In the genomic region with DNA sequence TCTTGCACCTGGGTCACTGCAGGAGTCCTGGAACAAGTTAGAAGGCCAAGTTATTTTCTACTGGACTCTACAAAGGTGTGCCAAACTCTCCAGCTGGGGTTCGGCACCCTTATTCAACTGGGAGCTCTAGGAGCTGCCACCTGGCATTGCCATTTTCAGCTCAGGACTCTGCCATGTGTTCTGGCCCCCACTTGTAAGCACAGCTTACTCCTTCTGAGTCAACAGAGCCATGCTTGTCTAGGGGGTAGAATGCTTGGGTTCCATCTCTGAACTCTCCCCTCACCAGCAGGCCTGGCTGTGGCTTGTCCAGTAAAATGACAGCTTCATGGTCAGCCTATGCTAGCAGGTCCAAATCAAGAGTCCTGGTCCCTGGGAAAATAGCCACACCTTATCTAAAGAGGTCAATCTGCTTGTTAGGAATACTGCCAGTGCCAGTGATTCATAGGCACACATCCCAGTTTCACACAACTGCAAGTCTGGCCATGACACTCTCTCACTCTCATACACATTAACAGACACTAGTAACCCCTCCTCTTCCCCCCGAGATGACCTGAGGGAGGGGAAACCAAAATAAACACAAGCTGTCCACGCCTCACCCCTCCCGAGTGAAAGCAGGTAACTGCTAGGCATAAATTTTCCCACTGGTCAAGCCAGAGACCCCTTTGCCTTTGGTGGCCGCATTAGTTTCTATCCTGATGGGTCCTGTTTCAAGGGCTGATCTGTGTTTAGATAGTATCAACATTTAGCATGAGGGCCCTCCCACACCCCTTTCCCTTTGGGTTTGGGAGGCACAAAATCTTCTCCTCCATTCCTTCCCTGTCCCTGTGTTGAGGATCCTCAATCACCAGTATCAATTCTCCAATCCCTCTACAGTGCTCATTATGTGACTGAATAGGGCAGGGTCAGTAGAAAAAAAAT, we compare ENCODE assay signal across 1 cellular context.
A peak's percentile ranks its signal among the peaks of the same experiment; 100 is the strongest.
TF ChIP-seq lines count a peak whose summit lies in the region.

No MANE protein-coding gene starts in this region.

TF ChIP-seq in HepG2, 621 proteins besides CTCF, POLR2A, EP300 and RAD21 (continued from another document and continues in another):
- TF ChIP-seq, protein P1, sequence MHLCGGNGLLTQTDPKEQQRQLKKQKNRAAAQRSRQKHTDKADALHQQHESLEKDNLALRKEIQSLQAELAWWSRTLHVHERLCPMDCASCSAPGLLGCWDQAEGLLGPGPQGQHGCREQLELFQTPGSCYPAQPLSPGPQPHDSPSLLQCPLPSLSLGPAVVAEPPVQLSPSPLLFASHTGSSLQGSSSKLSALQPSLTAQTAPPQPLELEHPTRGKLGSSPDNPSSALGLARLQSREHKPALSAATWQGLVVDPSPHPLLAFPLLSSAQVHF (CRISPR knock-in tag; IDR thresholded peaks at IDR 0.05), result no peak
- TF ChIP-seq, protein P2, sequence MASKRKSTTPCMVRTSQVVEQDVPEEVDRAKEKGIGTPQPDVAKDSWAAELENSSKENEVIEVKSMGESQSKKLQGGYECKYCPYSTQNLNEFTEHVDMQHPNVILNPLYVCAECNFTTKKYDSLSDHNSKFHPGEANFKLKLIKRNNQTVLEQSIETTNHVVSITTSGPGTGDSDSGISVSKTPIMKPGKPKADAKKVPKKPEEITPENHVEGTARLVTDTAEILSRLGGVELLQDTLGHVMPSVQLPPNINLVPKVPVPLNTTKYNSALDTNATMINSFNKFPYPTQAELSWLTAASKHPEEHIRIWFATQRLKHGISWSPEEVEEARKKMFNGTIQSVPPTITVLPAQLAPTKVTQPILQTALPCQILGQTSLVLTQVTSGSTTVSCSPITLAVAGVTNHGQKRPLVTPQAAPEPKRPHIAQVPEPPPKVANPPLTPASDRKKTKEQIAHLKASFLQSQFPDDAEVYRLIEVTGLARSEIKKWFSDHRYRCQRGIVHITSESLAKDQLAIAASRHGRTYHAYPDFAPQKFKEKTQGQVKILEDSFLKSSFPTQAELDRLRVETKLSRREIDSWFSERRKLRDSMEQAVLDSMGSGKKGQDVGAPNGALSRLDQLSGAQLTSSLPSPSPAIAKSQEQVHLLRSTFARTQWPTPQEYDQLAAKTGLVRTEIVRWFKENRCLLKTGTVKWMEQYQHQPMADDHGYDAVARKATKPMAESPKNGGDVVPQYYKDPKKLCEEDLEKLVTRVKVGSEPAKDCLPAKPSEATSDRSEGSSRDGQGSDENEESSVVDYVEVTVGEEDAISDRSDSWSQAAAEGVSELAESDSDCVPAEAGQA (IDR thresholded peaks at IDR 0.05; ENCODE audit: low read depth), result no peak; the same call in 1 of the 2 replicates
- TF ChIP-seq, protein P2 (CRISPR knock-in tag; IDR thresholded peaks at IDR 0.05; ENCODE audit: borderline replicate concordance), result no peak
- TF ChIP-seq, protein P3, sequence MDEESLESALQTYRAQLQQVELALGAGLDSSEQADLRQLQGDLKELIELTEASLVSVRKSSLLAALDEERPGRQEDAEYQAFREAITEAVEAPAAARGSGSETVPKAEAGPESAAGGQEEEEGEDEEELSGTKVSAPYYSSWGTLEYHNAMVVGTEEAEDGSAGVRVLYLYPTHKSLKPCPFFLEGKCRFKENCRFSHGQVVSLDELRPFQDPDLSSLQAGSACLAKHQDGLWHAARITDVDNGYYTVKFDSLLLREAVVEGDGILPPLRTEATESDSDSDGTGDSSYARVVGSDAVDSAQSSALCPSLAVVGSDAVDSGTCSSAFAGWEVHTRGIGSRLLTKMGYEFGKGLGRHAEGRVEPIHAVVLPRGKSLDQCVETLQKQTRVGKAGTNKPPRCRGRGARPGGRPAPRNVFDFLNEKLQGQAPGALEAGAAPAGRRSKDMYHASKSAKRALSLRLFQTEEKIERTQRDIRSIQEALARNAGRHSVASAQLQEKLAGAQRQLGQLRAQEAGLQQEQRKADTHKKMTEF (CRISPR knock-in tag; IDR thresholded peaks at IDR 0.05), result peak; percentile 65
- TF ChIP-seq HNF4G (IDR thresholded peaks at IDR 0.05; ENCODE audit: borderline replicate concordance, low read depth, low read length) (peak; percentile 34; the same call in 1 of the 2 replicates), HNF4G (CRISPR knock-in tag; IDR thresholded peaks at IDR 0.05; ENCODE audit: borderline replicate concordance, low read depth) (peak; percentile 69), ZNF670 (CRISPR knock-in tag; IDR thresholded peaks at IDR 0.05; ENCODE audit: borderline replicate concordance) (no peak; the same call in 1 of the 2 replicates), PAWR (CRISPR knock-in tag; IDR thresholded peaks at IDR 0.05; ENCODE audit: borderline replicate concordance) (no peak), KLF6 (CRISPR knock-in tag; IDR thresholded peaks at IDR 0.05) (peak; percentile 40; the same call in 1 of the 2 replicates), ZNF317 (CRISPR knock-in tag; IDR thresholded peaks at IDR 0.05) (peak; percentile 94), ZNF775 (CRISPR knock-in tag; IDR thresholded peaks at IDR 0.05; ENCODE audit: borderline replicate concordance) (no peak), KDM3A (CRISPR knock-in tag; IDR thresholded peaks at IDR 0.05; ENCODE audit: low read depth) (no peak), THAP11 (CRISPR knock-in tag; IDR thresholded peaks at IDR 0.05) (peak; percentile 42; the same call in 1 of the 2 replicates), E2F2 (CRISPR knock-in tag; IDR thresholded peaks at IDR 0.05; ENCODE audit: borderline replicate concordance) (0 out of 2 replicates have a peak, but pooled peaks have one; percentile 15), CSRNP1 (CRISPR knock-in tag; IDR thresholded peaks at IDR 0.05) (no peak), ELF1 (CRISPR knock-in tag; IDR thresholded peaks at IDR 0.05) (peak; percentile 32; the same call in 1 of the 2 replicates), AHR (CRISPR knock-in tag; IDR thresholded peaks at IDR 0.05) (no peak), DNMT1 (CRISPR knock-in tag; IDR thresholded peaks at IDR 0.05) (peak; percentile 52; the same call in 1 of the 2 replicates), ZBTB20 (CRISPR knock-in tag; IDR thresholded peaks at IDR 0.05; ENCODE audit: borderline replicate concordance, low read depth) (peak; percentile 94), BRCA1 (CRISPR knock-in tag; IDR thresholded peaks at IDR 0.05) (peak; percentile 93), ZNF83 (CRISPR knock-in tag; IDR thresholded peaks at IDR 0.05; ENCODE audit: borderline replicate concordance) (no peak), SOX6 (IDR thresholded peaks at IDR 0.05) (no peak), SOX6 (CRISPR knock-in tag; IDR thresholded peaks at IDR 0.05) (peak; percentile 93), SPEN (CRISPR knock-in tag; IDR thresholded peaks at IDR 0.05; ENCODE audit: low read depth) (peak; percentile 68; the same call in 1 of the 2 replicates), ZC3H4 (CRISPR knock-in tag; IDR thresholded peaks at IDR 0.05; ENCODE audit: borderline replicate concordance) (no peak), KDM5A (IDR thresholded peaks at IDR 0.05; ENCODE audit: borderline replicate concordance, low read length) (no peak; the same call in 1 of the 2 replicates), ZNF530 (CRISPR knock-in tag; IDR thresholded peaks at IDR 0.05; ENCODE audit: low read depth) (no peak), SRSF4 (IDR thresholded peaks at IDR 0.05; ENCODE audit: low read depth, low read length, poor library complexity, severe bottlenecking) (no peak)
- TF ChIP-seq, protein P4, sequence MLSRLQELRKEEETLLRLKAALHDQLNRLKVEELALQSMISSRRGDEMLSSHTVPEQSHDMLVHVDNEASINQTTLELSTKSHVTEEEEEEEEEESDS (CRISPR knock-in tag; IDR thresholded peaks at IDR 0.05; ENCODE audit: borderline replicate concordance), result 0 out of 2 replicates have a peak, but pooled peaks have one; percentile 46
- TF ChIP-seq, protein P5, sequence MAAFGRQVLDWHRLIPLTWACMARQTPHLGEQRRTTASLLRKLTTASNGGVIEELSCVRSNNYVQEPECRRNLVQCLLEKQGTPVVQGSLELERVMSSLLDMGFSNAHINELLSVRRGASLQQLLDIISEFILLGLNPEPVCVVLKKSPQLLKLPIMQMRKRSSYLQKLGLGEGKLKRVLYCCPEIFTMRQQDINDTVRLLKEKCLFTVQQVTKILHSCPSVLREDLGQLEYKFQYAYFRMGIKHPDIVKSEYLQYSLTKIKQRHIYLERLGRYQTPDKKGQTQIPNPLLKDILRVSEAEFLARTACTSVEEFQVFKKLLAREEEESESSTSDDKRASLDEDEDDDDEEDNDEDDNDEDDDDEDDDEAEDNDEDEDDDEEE (CRISPR knock-in tag; IDR thresholded peaks at IDR 0.05), result 0 out of 2 replicates have a peak, but pooled peaks have one; percentile 18
- TF ChIP-seq, protein P6, sequence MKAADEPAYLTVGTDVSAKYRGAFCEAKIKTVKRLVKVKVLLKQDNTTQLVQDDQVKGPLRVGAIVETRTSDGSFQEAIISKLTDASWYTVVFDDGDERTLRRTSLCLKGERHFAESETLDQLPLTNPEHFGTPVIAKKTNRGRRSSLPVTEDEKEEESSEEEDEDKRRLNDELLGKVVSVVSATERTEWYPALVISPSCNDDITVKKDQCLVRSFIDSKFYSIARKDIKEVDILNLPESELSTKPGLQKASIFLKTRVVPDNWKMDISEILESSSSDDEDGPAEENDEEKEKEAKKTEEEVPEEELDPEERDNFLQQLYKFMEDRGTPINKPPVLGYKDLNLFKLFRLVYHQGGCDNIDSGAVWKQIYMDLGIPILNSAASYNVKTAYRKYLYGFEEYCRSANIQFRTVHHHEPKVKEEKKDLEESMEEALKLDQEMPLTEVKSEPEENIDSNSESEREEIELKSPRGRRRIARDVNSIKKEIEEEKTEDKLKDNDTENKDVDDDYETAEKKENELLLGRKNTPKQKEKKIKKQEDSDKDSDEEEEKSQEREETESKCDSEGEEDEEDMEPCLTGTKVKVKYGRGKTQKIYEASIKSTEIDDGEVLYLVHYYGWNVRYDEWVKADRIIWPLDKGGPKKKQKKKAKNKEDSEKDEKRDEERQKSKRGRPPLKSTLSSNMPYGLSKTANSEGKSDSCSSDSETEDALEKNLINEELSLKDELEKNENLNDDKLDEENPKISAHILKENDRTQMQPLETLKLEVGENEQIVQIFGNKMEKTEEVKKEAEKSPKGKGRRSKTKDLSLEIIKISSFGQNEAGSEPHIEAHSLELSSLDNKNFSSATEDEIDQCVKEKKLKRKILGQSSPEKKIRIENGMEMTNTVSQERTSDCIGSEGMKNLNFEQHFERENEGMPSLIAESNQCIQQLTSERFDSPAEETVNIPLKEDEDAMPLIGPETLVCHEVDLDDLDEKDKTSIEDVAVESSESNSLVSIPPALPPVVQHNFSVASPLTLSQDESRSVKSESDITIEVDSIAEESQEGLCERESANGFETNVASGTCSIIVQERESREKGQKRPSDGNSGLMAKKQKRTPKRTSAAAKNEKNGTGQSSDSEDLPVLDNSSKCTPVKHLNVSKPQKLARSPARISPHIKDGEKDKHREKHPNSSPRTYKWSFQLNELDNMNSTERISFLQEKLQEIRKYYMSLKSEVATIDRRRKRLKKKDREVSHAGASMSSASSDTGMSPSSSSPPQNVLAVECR (CRISPR knock-in tag; IDR thresholded peaks at IDR 0.05; ENCODE audit: borderline replicate concordance), result peak; percentile 41; the same call in 1 of the 2 replicates
- TF ChIP-seq, protein P7, sequence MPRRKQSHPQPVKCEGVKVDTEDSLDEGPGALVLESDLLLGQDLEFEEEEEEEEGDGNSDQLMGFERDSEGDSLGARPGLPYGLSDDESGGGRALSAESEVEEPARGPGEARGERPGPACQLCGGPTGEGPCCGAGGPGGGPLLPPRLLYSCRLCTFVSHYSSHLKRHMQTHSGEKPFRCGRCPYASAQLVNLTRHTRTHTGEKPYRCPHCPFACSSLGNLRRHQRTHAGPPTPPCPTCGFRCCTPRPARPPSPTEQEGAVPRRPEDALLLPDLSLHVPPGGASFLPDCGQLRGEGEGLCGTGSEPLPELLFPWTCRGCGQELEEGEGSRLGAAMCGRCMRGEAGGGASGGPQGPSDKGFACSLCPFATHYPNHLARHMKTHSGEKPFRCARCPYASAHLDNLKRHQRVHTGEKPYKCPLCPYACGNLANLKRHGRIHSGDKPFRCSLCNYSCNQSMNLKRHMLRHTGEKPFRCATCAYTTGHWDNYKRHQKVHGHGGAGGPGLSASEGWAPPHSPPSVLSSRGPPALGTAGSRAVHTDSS (CRISPR knock-in tag; conservative IDR thresholded peaks at IDR 0.05), result 0 out of 2 replicates have a peak, but pooled peaks have one; percentile 21
